In genomic region chr7:74214816-74215630, GRCh38 we compare ENCODE assay signal across 2 cellular contexts.
A peak's percentile ranks its signal among the peaks of the same experiment; 100 is the strongest.
TF ChIP-seq lines count a peak whose summit lies in the region.

No MANE protein-coding gene starts in this region.

TF ChIP-seq in GM23338, 12 proteins besides CTCF, POLR2A, EP300 and RAD21:
- TF ChIP-seq ZNF114 (CRISPR knock-in tag; IDR thresholded peaks at IDR 0.05), result no peak
- no peak for TF ChIP-seq EZH2 (IDR thresholded peaks at IDR 0.05; ENCODE audit: low read depth, unreplicated experiment)
- no peak for TF ChIP-seq NANOG (IDR thresholded peaks at IDR 0.05; ENCODE audit: borderline replicate concordance)
- TF ChIP-seq, protein P1, sequence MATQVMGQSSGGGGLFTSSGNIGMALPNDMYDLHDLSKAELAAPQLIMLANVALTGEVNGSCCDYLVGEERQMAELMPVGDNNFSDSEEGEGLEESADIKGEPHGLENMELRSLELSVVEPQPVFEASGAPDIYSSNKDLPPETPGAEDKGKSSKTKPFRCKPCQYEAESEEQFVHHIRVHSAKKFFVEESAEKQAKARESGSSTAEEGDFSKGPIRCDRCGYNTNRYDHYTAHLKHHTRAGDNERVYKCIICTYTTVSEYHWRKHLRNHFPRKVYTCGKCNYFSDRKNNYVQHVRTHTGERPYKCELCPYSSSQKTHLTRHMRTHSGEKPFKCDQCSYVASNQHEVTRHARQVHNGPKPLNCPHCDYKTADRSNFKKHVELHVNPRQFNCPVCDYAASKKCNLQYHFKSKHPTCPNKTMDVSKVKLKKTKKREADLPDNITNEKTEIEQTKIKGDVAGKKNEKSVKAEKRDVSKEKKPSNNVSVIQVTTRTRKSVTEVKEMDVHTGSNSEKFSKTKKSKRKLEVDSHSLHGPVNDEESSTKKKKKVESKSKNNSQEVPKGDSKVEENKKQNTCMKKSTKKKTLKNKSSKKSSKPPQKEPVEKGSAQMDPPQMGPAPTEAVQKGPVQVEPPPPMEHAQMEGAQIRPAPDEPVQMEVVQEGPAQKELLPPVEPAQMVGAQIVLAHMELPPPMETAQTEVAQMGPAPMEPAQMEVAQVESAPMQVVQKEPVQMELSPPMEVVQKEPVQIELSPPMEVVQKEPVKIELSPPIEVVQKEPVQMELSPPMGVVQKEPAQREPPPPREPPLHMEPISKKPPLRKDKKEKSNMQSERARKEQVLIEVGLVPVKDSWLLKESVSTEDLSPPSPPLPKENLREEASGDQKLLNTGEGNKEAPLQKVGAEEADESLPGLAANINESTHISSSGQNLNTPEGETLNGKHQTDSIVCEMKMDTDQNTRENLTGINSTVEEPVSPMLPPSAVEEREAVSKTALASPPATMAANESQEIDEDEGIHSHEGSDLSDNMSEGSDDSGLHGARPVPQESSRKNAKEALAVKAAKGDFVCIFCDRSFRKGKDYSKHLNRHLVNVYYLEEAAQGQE (IDR thresholded peaks at IDR 0.05; ENCODE audit: unreplicated experiment), result no peak
- no peak for TF ChIP-seq JUNB (IDR thresholded peaks at IDR 0.05; ENCODE audit: unreplicated experiment)
- no peak for TF ChIP-seq STAT1 (IDR thresholded peaks at IDR 0.05; ENCODE audit: unreplicated experiment)
- TF ChIP-seq POLR2AphosphoS5 (IDR thresholded peaks at IDR 0.05; ENCODE audit: low read depth), result no peak
- TF ChIP-seq, protein P2, sequence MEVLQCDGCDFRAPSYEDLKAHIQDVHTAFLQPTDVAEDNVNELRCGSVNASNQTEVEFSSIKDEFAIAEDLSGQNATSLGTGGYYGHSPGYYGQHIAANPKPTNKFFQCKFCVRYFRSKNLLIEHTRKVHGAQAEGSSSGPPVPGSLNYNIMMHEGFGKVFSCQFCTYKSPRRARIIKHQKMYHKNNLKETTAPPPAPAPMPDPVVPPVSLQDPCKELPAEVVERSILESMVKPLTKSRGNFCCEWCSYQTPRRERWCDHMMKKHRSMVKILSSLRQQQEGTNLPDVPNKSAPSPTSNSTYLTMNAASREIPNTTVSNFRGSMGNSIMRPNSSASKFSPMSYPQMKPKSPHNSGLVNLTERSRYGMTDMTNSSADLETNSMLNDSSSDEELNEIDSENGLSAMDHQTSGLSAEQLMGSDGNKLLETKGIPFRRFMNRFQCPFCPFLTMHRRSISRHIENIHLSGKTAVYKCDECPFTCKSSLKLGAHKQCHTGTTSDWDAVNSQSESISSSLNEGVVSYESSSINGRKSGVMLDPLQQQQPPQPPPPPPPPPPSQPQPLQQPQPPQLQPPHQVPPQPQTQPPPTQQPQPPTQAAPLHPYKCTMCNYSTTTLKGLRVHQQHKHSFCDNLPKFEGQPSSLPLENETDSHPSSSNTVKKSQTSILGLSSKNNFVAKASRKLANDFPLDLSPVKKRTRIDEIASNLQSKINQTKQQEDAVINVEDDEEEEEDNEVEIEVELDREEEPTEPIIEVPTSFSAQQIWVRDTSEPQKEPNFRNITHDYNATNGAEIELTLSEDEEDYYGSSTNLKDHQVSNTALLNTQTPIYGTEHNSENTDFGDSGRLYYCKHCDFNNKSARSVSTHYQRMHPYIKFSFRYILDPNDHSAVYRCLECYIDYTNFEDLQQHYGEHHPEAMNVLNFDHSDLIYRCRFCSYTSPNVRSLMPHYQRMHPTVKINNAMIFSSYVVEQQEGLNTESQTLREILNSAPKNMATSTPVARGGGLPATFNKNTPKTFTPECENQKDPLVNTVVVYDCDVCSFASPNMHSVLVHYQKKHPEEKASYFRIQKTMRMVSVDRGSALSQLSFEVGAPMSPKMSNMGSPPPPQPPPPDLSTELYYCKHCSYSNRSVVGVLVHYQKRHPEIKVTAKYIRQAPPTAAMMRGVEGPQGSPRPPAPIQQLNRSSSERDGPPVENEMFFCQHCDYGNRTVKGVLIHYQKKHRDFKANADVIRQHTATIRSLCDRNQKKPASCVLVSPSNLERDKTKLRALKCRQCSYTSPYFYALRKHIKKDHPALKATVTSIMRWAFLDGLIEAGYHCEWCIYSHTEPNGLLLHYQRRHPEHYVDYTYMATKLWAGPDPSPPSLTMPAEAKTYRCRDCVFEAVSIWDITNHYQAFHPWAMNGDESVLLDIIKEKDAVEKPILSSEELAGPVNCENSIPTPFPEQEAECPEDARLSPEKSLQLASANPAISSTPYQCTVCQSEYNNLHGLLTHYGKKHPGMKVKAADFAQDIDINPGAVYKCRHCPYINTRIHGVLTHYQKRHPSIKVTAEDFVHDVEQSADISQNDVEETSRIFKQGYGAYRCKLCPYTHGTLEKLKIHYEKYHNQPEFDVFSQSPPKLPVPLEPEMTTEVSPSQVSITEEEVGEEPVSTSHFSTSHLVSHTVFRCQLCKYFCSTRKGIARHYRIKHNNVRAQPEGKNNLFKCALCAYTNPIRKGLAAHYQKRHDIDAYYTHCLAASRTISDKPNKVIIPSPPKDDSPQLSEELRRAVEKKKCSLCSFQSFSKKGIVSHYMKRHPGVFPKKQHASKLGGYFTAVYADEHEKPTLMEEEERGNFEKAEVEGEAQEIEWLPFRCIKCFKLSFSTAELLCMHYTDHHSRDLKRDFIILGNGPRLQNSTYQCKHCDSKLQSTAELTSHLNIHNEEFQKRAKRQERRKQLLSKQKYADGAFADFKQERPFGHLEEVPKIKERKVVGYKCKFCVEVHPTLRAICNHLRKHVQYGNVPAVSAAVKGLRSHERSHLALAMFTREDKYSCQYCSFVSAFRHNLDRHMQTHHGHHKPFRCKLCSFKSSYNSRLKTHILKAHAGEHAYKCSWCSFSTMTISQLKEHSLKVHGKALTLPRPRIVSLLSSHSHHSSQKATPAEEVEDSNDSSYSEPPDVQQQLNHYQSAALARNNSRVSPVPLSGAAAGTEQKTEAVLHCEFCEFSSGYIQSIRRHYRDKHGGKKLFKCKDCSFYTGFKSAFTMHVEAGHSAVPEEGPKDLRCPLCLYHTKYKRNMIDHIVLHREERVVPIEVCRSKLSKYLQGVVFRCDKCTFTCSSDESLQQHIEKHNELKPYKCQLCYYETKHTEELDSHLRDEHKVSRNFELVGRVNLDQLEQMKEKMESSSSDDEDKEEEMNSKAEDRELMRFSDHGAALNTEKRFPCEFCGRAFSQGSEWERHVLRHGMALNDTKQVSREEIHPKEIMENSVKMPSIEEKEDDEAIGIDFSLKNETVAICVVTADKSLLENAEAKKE (CRISPR knock-in tag; IDR thresholded peaks at IDR 0.05), result no peak
- TF ChIP-seq, protein P3, sequence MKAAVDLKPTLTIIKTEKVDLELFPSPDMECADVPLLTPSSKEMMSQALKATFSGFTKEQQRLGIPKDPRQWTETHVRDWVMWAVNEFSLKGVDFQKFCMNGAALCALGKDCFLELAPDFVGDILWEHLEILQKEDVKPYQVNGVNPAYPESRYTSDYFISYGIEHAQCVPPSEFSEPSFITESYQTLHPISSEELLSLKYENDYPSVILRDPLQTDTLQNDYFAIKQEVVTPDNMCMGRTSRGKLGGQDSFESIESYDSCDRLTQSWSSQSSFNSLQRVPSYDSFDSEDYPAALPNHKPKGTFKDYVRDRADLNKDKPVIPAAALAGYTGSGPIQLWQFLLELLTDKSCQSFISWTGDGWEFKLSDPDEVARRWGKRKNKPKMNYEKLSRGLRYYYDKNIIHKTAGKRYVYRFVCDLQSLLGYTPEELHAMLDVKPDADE (IDR thresholded peaks at IDR 0.05), result no peak
- no peak for TF ChIP-seq ZNF331 (CRISPR knock-in tag; IDR thresholded peaks at IDR 0.05; ENCODE audit: low read depth)
- TF ChIP-seq CREB1 (CRISPR knock-in tag; IDR thresholded peaks at IDR 0.05; ENCODE audit: low read depth), result no peak
- no peak for TF ChIP-seq EZH2phosphoT487 (IDR thresholded peaks at IDR 0.05; ENCODE audit: unreplicated experiment)

TF ChIP-seq in K562, 482 proteins besides CTCF, POLR2A, EP300 and RAD21:
- 0 out of 2 replicates have a peak, but pooled peaks have one; percentile 1 for TF ChIP-seq MAX (CRISPR knock-in tag; IDR thresholded peaks at IDR 0.05)
- TF ChIP-seq TCF7 (IDR thresholded peaks at IDR 0.05; ENCODE audit: borderline replicate concordance), result no peak
- TF ChIP-seq ZFP36 (IDR thresholded peaks at IDR 0.05; ENCODE audit: low read depth, low read length, partially characterized antibody), result peak; percentile 94
- 0 out of 2 replicates have a peak, but pooled peaks have one; percentile 41 for TF ChIP-seq BCOR (IDR thresholded peaks at IDR 0.05)
